In the genomic region with DNA sequence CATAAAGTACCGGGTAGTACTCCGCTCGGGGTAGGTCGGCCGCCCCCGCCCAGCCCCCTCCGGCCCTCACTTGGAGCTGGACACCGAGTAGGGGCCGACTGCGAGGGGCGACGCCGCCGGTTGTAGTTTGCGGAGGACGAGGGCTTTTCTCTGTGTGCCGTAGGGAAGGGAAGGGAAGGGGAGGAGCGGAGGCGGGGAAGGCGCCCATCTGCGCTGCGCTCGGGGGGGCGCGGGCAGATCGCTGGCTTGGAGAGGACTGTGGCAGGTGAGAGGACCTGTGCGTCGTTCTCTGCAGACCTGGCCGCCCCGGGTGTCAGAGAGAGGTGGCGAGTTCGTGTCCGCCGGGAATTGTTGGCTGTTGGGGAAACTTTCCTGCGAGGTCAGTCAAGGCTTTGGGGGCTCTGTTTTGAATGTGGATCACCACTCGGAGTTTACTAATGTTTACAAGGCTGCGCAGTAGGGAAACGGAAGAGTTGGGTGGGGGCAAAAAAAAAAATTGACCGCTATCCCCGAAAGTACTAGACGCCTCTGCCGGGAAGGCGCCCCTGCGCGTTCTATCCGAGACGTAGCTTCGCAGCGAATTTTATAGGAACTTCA, we compare ENCODE assay signal across 1 cellular context.
A peak's percentile ranks its signal among the peaks of the same experiment; 100 is the strongest.
TF ChIP-seq lines count a peak whose summit lies in the region.

No MANE protein-coding gene starts in this region.

TF ChIP-seq in WTC11, 78 proteins besides CTCF, POLR2A, EP300 and RAD21 (continued from another document):
- TF ChIP-seq, protein P1, sequence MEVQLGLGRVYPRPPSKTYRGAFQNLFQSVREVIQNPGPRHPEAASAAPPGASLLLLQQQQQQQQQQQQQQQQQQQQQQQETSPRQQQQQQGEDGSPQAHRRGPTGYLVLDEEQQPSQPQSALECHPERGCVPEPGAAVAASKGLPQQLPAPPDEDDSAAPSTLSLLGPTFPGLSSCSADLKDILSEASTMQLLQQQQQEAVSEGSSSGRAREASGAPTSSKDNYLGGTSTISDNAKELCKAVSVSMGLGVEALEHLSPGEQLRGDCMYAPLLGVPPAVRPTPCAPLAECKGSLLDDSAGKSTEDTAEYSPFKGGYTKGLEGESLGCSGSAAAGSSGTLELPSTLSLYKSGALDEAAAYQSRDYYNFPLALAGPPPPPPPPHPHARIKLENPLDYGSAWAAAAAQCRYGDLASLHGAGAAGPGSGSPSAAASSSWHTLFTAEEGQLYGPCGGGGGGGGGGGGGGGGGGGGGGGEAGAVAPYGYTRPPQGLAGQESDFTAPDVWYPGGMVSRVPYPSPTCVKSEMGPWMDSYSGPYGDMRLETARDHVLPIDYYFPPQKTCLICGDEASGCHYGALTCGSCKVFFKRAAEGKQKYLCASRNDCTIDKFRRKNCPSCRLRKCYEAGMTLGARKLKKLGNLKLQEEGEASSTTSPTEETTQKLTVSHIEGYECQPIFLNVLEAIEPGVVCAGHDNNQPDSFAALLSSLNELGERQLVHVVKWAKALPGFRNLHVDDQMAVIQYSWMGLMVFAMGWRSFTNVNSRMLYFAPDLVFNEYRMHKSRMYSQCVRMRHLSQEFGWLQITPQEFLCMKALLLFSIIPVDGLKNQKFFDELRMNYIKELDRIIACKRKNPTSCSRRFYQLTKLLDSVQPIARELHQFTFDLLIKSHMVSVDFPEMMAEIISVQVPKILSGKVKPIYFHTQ (CRISPR knock-in tag; IDR thresholded peaks at IDR 0.05): peak; percentile 88; the same call in 1 of the 2 replicates
- TF ChIP-seq MXD4 (CRISPR knock-in tag; IDR thresholded peaks at IDR 0.05; ENCODE audit: borderline replicate concordance): no peak
- TF ChIP-seq, protein P2, sequence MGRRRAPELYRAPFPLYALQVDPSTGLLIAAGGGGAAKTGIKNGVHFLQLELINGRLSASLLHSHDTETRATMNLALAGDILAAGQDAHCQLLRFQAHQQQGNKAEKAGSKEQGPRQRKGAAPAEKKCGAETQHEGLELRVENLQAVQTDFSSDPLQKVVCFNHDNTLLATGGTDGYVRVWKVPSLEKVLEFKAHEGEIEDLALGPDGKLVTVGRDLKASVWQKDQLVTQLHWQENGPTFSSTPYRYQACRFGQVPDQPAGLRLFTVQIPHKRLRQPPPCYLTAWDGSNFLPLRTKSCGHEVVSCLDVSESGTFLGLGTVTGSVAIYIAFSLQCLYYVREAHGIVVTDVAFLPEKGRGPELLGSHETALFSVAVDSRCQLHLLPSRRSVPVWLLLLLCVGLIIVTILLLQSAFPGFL (CRISPR knock-in tag; IDR thresholded peaks at IDR 0.05; ENCODE audit: borderline replicate concordance): no peak
- TF ChIP-seq, protein P3, sequence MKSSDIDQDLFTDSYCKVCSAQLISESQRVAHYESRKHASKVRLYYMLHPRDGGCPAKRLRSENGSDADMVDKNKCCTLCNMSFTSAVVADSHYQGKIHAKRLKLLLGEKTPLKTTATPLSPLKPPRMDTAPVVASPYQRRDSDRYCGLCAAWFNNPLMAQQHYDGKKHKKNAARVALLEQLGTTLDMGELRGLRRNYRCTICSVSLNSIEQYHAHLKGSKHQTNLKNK (CRISPR knock-in tag; IDR thresholded peaks at IDR 0.05): peak; percentile 97
- no peak for TF ChIP-seq ZNF138 (CRISPR knock-in tag; conservative IDR thresholded peaks at IDR 0.05)
- TF ChIP-seq ZNF396 (CRISPR knock-in tag; IDR thresholded peaks at IDR 0.05; ENCODE audit: borderline replicate concordance): no peak
- TF ChIP-seq FOXK1 (CRISPR knock-in tag; IDR thresholded peaks at IDR 0.05): no peak; the same call in 1 of the 2 replicates
- peak; percentile 66; the same call in 1 of the 2 replicates for TF ChIP-seq ZBTB21 (CRISPR knock-in tag; IDR thresholded peaks at IDR 0.05; ENCODE audit: borderline replicate concordance)
- TF ChIP-seq, protein P4, sequence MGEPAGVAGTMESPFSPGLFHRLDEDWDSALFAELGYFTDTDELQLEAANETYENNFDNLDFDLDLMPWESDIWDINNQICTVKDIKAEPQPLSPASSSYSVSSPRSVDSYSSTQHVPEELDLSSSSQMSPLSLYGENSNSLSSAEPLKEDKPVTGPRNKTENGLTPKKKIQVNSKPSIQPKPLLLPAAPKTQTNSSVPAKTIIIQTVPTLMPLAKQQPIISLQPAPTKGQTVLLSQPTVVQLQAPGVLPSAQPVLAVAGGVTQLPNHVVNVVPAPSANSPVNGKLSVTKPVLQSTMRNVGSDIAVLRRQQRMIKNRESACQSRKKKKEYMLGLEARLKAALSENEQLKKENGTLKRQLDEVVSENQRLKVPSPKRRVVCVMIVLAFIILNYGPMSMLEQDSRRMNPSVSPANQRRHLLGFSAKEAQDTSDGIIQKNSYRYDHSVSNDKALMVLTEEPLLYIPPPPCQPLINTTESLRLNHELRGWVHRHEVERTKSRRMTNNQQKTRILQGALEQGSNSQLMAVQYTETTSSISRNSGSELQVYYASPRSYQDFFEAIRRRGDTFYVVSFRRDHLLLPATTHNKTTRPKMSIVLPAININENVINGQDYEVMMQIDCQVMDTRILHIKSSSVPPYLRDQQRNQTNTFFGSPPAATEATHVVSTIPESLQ (CRISPR knock-in tag; IDR thresholded peaks at IDR 0.05): no peak
- TF ChIP-seq RORB (CRISPR knock-in tag; IDR thresholded peaks at IDR 0.05): peak; percentile 94
- TF ChIP-seq, protein P5, sequence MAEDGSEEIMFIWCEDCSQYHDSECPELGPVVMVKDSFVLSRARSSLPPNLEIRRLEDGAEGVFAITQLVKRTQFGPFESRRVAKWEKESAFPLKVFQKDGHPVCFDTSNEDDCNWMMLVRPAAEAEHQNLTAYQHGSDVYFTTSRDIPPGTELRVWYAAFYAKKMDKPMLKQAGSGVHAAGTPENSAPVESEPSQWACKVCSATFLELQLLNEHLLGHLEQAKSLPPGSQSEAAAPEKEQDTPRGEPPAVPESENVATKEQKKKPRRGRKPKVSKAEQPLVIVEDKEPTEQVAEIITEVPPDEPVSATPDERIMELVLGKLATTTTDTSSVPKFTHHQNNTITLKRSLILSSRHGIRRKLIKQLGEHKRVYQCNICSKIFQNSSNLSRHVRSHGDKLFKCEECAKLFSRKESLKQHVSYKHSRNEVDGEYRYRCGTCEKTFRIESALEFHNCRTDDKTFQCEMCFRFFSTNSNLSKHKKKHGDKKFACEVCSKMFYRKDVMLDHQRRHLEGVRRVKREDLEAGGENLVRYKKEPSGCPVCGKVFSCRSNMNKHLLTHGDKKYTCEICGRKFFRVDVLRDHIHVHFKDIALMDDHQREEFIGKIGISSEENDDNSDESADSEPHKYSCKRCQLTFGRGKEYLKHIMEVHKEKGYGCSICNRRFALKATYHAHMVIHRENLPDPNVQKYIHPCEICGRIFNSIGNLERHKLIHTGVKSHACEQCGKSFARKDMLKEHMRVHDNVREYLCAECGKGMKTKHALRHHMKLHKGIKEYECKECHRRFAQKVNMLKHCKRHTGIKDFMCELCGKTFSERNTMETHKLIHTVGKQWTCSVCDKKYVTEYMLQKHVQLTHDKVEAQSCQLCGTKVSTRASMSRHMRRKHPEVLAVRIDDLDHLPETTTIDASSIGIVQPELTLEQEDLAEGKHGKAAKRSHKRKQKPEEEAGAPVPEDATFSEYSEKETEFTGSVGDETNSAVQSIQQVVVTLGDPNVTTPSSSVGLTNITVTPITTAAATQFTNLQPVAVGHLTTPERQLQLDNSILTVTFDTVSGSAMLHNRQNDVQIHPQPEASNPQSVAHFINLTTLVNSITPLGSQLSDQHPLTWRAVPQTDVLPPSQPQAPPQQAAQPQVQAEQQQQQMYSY (CRISPR knock-in tag; IDR thresholded peaks at IDR 0.05): no peak
- TF ChIP-seq JAZF1 (CRISPR knock-in tag; IDR thresholded peaks at IDR 0.05): no peak
- TF ChIP-seq, protein P6, sequence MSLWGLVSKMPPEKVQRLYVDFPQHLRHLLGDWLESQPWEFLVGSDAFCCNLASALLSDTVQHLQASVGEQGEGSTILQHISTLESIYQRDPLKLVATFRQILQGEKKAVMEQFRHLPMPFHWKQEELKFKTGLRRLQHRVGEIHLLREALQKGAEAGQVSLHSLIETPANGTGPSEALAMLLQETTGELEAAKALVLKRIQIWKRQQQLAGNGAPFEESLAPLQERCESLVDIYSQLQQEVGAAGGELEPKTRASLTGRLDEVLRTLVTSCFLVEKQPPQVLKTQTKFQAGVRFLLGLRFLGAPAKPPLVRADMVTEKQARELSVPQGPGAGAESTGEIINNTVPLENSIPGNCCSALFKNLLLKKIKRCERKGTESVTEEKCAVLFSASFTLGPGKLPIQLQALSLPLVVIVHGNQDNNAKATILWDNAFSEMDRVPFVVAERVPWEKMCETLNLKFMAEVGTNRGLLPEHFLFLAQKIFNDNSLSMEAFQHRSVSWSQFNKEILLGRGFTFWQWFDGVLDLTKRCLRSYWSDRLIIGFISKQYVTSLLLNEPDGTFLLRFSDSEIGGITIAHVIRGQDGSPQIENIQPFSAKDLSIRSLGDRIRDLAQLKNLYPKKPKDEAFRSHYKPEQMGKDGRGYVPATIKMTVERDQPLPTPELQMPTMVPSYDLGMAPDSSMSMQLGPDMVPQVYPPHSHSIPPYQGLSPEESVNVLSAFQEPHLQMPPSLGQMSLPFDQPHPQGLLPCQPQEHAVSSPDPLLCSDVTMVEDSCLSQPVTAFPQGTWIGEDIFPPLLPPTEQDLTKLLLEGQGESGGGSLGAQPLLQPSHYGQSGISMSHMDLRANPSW (CRISPR knock-in tag; conservative IDR thresholded peaks at IDR 0.05; ENCODE audit: low read depth): 0 out of 2 replicates have a peak, but pooled peaks have one; percentile 42
- TF ChIP-seq, protein P7, sequence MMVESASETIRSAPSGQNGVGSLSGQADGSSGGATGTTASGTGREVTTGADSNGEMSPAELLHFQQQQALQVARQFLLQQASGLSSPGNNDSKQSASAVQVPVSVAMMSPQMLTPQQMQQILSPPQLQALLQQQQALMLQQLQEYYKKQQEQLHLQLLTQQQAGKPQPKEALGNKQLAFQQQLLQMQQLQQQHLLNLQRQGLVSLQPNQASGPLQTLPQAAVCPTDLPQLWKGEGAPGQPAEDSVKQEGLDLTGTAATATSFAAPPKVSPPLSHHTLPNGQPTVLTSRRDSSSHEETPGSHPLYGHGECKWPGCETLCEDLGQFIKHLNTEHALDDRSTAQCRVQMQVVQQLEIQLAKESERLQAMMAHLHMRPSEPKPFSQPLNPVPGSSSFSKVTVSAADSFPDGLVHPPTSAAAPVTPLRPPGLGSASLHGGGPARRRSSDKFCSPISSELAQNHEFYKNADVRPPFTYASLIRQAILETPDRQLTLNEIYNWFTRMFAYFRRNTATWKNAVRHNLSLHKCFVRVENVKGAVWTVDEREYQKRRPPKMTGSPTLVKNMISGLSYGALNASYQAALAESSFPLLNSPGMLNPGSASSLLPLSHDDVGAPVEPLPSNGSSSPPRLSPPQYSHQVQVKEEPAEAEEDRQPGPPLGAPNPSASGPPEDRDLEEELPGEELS (CRISPR knock-in tag; IDR thresholded peaks at IDR 0.05): 0 out of 2 replicates have a peak, but pooled peaks have one; percentile 51
- TF ChIP-seq, protein P8, sequence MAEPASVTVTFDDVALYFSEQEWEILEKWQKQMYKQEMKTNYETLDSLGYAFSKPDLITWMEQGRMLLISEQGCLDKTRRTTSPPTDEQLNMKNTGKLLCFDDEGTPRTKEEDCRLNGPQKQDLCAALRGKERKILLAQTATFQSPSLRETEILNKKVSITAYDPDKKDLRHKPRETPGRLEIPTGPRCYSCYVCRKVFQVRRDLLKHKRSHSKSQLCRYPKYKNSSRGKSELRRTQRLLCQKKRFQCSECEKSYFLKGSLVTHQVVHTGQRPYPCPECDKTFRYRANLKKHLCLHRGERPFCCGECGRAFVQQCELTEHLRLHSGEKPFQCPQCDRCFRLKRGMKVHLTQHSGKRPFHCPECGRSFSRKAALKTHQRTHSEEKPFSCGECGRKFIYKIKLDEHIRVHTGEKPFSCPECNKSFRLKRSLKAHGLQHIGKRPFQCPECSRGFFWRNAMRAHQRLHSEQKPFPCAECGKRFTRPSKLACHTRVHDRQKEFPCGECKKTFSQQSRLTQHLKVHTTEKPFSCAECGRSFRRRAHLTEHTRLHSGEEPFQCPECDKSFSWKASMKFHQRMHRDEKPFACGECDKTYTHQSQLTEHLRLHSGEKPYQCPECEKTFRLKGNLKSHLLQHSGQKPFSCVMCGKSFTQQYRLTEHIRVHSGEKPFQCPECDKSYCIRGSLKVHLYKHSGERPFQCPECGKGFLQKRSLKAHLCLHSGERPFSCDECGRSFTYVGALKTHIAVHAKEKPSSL (CRISPR knock-in tag; conservative IDR thresholded peaks at IDR 0.05): no peak
- TF ChIP-seq, protein P9, sequence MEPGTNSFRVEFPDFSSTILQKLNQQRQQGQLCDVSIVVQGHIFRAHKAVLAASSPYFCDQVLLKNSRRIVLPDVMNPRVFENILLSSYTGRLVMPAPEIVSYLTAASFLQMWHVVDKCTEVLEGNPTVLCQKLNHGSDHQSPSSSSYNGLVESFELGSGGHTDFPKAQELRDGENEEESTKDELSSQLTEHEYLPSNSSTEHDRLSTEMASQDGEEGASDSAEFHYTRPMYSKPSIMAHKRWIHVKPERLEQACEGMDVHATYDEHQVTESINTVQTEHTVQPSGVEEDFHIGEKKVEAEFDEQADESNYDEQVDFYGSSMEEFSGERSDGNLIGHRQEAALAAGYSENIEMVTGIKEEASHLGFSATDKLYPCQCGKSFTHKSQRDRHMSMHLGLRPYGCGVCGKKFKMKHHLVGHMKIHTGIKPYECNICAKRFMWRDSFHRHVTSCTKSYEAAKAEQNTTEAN (CRISPR knock-in tag; IDR thresholded peaks at IDR 0.05): no peak; the same call in 1 of the 2 replicates
- TF ChIP-seq TEAD4 (CRISPR knock-in tag; IDR thresholded peaks at IDR 0.05): no peak
- TF ChIP-seq, protein P10, sequence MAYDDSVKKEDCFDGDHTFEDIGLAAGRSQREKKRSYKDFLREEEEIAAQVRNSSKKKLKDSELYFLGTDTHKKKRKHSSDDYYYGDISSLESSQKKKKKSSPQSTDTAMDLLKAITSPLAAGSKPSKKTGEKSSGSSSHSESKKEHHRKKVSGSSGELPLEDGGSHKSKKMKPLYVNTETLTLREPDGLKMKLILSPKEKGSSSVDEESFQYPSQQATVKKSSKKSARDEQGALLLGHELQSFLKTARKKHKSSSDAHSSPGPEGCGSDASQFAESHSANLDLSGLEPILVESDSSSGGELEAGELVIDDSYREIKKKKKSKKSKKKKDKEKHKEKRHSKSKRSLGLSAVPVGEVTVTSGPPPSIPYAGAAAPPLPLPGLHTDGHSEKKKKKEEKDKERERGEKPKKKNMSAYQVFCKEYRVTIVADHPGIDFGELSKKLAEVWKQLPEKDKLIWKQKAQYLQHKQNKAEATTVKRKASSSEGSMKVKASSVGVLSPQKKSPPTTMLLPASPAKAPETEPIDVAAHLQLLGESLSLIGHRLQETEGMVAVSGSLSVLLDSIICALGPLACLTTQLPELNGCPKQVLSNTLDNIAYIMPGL (CRISPR knock-in tag; IDR thresholded peaks at IDR 0.05): no peak
- no peak; the same call in 1 of the 2 replicates for TF ChIP-seq IRF2 (CRISPR knock-in tag; IDR thresholded peaks at IDR 0.05; ENCODE audit: borderline replicate concordance, low read depth)
- no peak for TF ChIP-seq NR3C1 (CRISPR knock-in tag; conservative IDR thresholded peaks at IDR 0.05; ENCODE audit: low read depth)
TF ChIP-seq in WTC11: peak in this region for 17.
